ENCODE assay signal across 8 cellular contexts in genomic region chr2:137910641-137911040, GRCh38. TPM values are rescaled to one million over a fixed set of nuclear protein-coding genes. Genes with fewer than 3 reads are reported as not detected.
A peak's percentile ranks its signal among the peaks of the same experiment; 100 is the strongest.
DNase-seq lines count a peak whose midpoint lies in the region; ATAC-seq and TF ChIP-seq lines count a peak whose summit lies in the region.

No MANE protein-coding gene starts in this region.

- intact Hi-C loops in HCT116 (cut with micrococcal nuclease), result loop anchor here (1.0 to 10.0 kb wide), 3 partner anchors 184 to 917 kb away; no protein-coding TSS in a partner anchor
- intact Hi-C loops in adrenal gland (cut with DNase I), result loop anchor here (5.0 to 10.0 kb wide), 2 partner anchors 874 to 917 kb away; partner anchors contain the start of gene NXPH2 (in 1 of the 2)
- intact Hi-C loops in sciatic nerve (cut with DNase I), result no loop called here

- no peaks in the 10 kb centered on the region for H3K79me2 ChIP-seq in HCT116 (ENCODE audit: insufficient read depth, low read length)

- BruUV-seq in HCT116 (replicated peaks; lab: Mats Ljungman, UMichigan), result no TSS peak

- no peaks in the 10 kb centered on the region for H3K9me2 ChIP-seq in HCT116 (ENCODE audit: insufficient read depth)

- H3K36me3 ChIP-seq in HCT116 (ENCODE audit: control insufficient read depth in 1 of 2, insufficient read depth in 2 of 2, low read length in 2 of 2), result no peaks in the 10 kb centered on the region
- no peaks in the 10 kb centered on the region for H3K36me3 ChIP-seq in adrenal gland (replicated peaks in 1 of 2)
- H3K36me3 ChIP-seq in liver (ENCODE audit: control insufficient read depth in 4 of 4, insufficient read depth in 3 of 4, low read depth in 1 of 4, low read length in 3 of 4), result no peaks in the 10 kb centered on the region

- RAD21 ChIA-PET in HCT116 (lab: Charles Lee; ENCODE audit: low non-redundant PET in 1 of 2, low total read pairs in 2 of 2, uncharacterized antibody in 2 of 2, unreplicated experiment in 2 of 2), result interaction anchor here (1.0 to 1.8 kb wide), 2 partner anchors 917 kb away, joined by 4 read pairs; no protein-coding TSS in a partner anchor

- CTCF ChIA-PET in HCT116 (lab: Charles Lee), result interaction anchor here (0.7 to 5.5 kb wide), 8 partner anchors 22 to 919 kb away, joined by 3 to 40 read pairs (median 8); no protein-coding TSS in a partner anchor

- WGBS in adrenal gland, 4 donors, result 25 to 40% (median 31%) methylated on average over 4 of the region's 4 CpGs
- WGBS in liver, result 15% methylated on average over 4 of the region's 4 CpGs

- no peak for ATAC-seq in HCT116
- ATAC-seq in sciatic nerve, result no peak
- ATAC-seq in HG03108 (IDR thresholded peaks at IDR 0.05; ENCODE audit: unreplicated experiment), result no peak

- H3K4me3 ChIP-seq in HCT116 (replicated peaks in 1 of 2; ENCODE audit: low read depth in 1 of 2, low read length in 2 of 2), result no peak overlapping the region
- no peak overlapping the region for H3K4me3 ChIP-seq in adrenal gland
- H3K4me3 ChIP-seq in liver (ENCODE audit: low read depth in 1 of 3, low read length in 3 of 3), result no peak overlapping the region

- H3K4me1 ChIP-seq in HCT116 (ENCODE audit: control insufficient read depth in 1 of 2, insufficient read depth in 2 of 2, low read length in 2 of 2) (no peaks in the 10 kb centered on the region), adrenal gland (replicated peaks in 1 of 2) (no peaks in the 10 kb centered on the region), liver (ENCODE audit: control insufficient read depth in 4 of 4, insufficient read depth in 4 of 4, low read length in 3 of 4) (peaks cover 0 to 11% (median 3%) of the 10 kb centered on the region in 4 donors)

- DNase-seq in AG08395 (ENCODE audit: low spot score), result peak; percentile 22
- DNase-seq in HCT116 (ENCODE audit: low read depth, low spot score), result peak; percentile 8
- no peak for DNase-seq in adrenal gland
- DNase-seq in iPS-NIHi11 (ENCODE audit: low spot score), result no peak
- DNase-seq in sciatic nerve (ENCODE audit: low spot score), result no peak
- DNase-seq in stimulated activated CD4-positive, alpha-beta T cell treated with anti-CD3 and anti-CD28 coated beads, Interleukin-4, amount 100 ng/mL, for 24 hours, result no peak

- TF ChIP-seq RAD21 in HCT116 (IDR thresholded peaks at IDR 0.05; ENCODE audit: low read depth) (peak; percentile 78), liver (IDR thresholded peaks at IDR 0.05) (peak; percentile 84)

- H4K20me1 ChIP-seq in HCT116 (ENCODE audit: insufficient read depth), result no peaks in the 10 kb centered on the region

- H3K9ac ChIP-seq in HCT116 (ENCODE audit: low read length), result no peak overlapping the region
- no peak overlapping the region for H3K9ac ChIP-seq in liver (ENCODE audit: low read depth in 1 of 2, low read length in 2 of 2)

- TF ChIP-seq POLR2A in HCT116 (IDR thresholded peaks at IDR 0.05; ENCODE audit: borderline replicate concordance, extremely low read depth, insufficient read depth, insufficient read length), result no peak
- no peak for TF ChIP-seq POLR2A in adrenal gland (IDR thresholded peaks at IDR 0.05)

- H3K27ac ChIP-seq in HCT116 (ENCODE audit: low read depth, low read length), result no peak overlapping the region
- no peak overlapping the region for H3K27ac ChIP-seq in adrenal gland
- H3K27ac ChIP-seq in liver (ENCODE audit: low read depth in 1 of 2, low read length in 2 of 2), result no peak overlapping the region

- H3K4me2 ChIP-seq in HCT116 (ENCODE audit: low read length), result no peak overlapping the region

- peak; percentile 34 to 73 (median 67); a peak in 4 of 6 replicates for TF ChIP-seq CTCF in HCT116 (IDR thresholded peaks at IDR 0.05 in 2 of 3, conservative IDR thresholded peaks at IDR 0.05 in 1 of 3; ENCODE audit: borderline replicate concordance in 1 of 3, insufficient read depth in 1 of 3, low read depth in 2 of 3, low read length in 2 of 3)
- peak; percentile 15 to 75 (median 57) for TF ChIP-seq CTCF in adrenal gland (IDR thresholded peaks at IDR 0.05)
- TF ChIP-seq CTCF in liver (IDR thresholded peaks at IDR 0.05; ENCODE audit: low read depth, low read length, missing input control), result peak; percentile 75

- H3K9me3 ChIP-seq in HCT116 (ENCODE audit: control insufficient read depth in 1 of 2, insufficient read depth in 1 of 2, low read depth in 1 of 2, low read length in 2 of 2), result no peaks in the 10 kb centered on the region
- no peaks in the 10 kb centered on the region for H3K9me3 ChIP-seq in adrenal gland (replicated peaks in 1 of 3)
- no peaks in the 10 kb centered on the region for H3K9me3 ChIP-seq in liver (ENCODE audit: control insufficient read depth in 4 of 4, low read length in 3 of 4)

- H2AFZ ChIP-seq in HCT116 (ENCODE audit: low read depth, low read length, poor library complexity, severe bottlenecking), result peak overlapping the region; percentile 1

- no peaks in the 10 kb centered on the region for H3K27me3 ChIP-seq in HCT116 (ENCODE audit: insufficient read depth, low read length)
- no peaks in the 10 kb centered on the region for H3K27me3 ChIP-seq in adrenal gland
- no peaks in the 10 kb centered on the region for H3K27me3 ChIP-seq in liver (ENCODE audit: control insufficient read depth in 4 of 4, insufficient read depth in 4 of 4, low read length in 3 of 4)

- POLR2A ChIA-PET in HCT116 (lab: Charles Lee), result no interaction called here

TF ChIP-seq in HCT116, 20 proteins besides CTCF, POLR2A, EP300 and RAD21 (continues in another document):
- TF ChIP-seq ZNF274 (IDR thresholded peaks at IDR 0.05; ENCODE audit: low read depth, low read length) (no peak), ZFX (IDR thresholded peaks at IDR 0.05) (no peak), CEBPB (IDR thresholded peaks at IDR 0.05; ENCODE audit: low read depth) (no peak), MAX (IDR thresholded peaks at IDR 0.05) (no peak), SP1 (IDR thresholded peaks at IDR 0.05; ENCODE audit: low read depth) (no peak), ATF3 (IDR thresholded peaks at IDR 0.05) (no peak), EZH2 (IDR thresholded peaks at IDR 0.05) (no peak), POLR2AphosphoS5 (IDR thresholded peaks at IDR 0.05; ENCODE audit: low read depth, low read length) (no peak), SIN3A (IDR thresholded peaks at IDR 0.05; ENCODE audit: low read depth) (no peak), ELF1 (IDR thresholded peaks at IDR 0.05; ENCODE audit: borderline replicate concordance, low read depth) (no peak), TCF7L2 (IDR thresholded peaks at IDR 0.05; ENCODE audit: borderline replicate concordance, extremely low read depth, insufficient read depth, insufficient read length) (no peak), EZH2phosphoT487 (IDR thresholded peaks at IDR 0.05; ENCODE audit: borderline replicate concordance) (no peak)

TF ChIP-seq in liver, 16 proteins besides CTCF, POLR2A, EP300 and RAD21 (continues in another document):
- no peak for TF ChIP-seq EGR1 (IDR thresholded peaks at IDR 0.05; ENCODE audit: low read depth in 2 of 2)
- TF ChIP-seq GABPA (IDR thresholded peaks at IDR 0.05 in 1 of 2, conservative IDR thresholded peaks at IDR 0.05 in 1 of 2), result no peak
- no peak for TF ChIP-seq HNF4G (IDR thresholded peaks at IDR 0.05)
- TF ChIP-seq SP1 (IDR thresholded peaks at IDR 0.05), result no peak
- TF ChIP-seq TAF1 (conservative IDR thresholded peaks at IDR 0.05), result no peak
- TF ChIP-seq NR2F2 (IDR thresholded peaks at IDR 0.05), result no peak
- TF ChIP-seq MAX (IDR thresholded peaks at IDR 0.05), result no peak
- no peak for TF ChIP-seq FOXA1 (IDR thresholded peaks at IDR 0.05)
- TF ChIP-seq ATF3 (IDR thresholded peaks at IDR 0.05), result no peak
- TF ChIP-seq HNF4A (conservative IDR thresholded peaks at IDR 0.05), result no peak
- TF ChIP-seq JUND (IDR thresholded peaks at IDR 0.05), result no peak
- TF ChIP-seq YY1 (IDR thresholded peaks at IDR 0.05), result no peak
- no peak for TF ChIP-seq FOXA2 (IDR thresholded peaks at IDR 0.05)
- TF ChIP-seq RXRA (IDR thresholded peaks at IDR 0.05), result no peak
- TF ChIP-seq REST (IDR thresholded peaks at IDR 0.05), result no peak

RNA-seq across cellular contexts. Expression of gene HNMT, which starts 53.6 kb away (rescaled TPM):
- total RNA-seq in HCT116 (2021; ENCODE audit: unreplicated experiment), result not detected
- polyA plus RNA-seq in HCT116 (2012), result not detected in 2 replicates
- 10 to 100 TPM in 7 of 8 donors, 1 to 10 TPM in 1; 4.5 to 53.7 (median 22.4) TPM for total RNA-seq in adrenal gland
- polyA plus RNA-seq in adrenal gland, result 10 to 100 TPM; 15.1 to 36.1 (median 21.2) TPM
- total RNA-seq in liver, result 100 to 1,000 TPM in 1 of 2 donors, 10 to 100 TPM in 1; 93.6 to 103 TPM
- polyA plus RNA-seq in liver, result 10 to 100 TPM; 44.4 to 63.4 TPM
- total RNA-seq in sciatic nerve, result 37.8 TPM

Comparison
In these comparisons a context has a peak if more than half of its experiments do, and no peak if none do; other contexts are left out.
1. DNase-seq: peak in AG08395 (single experiment) and HCT116 (single experiment); none in adrenal gland (0 of 7), iPS-NIHi11 (single experiment), sciatic nerve (single experiment) and stimulated activated CD4-positive, alpha-beta T cell treated with anti-CD3 and anti-CD28 coated beads, Interleukin-4, amount 100 ng/mL, for 24 hours (single experiment).
2. Peak in every context shown above with its lines, with median percentiles within 50 percentile points of each other: CTCF ChIP-seq.